In the genomic region with DNA sequence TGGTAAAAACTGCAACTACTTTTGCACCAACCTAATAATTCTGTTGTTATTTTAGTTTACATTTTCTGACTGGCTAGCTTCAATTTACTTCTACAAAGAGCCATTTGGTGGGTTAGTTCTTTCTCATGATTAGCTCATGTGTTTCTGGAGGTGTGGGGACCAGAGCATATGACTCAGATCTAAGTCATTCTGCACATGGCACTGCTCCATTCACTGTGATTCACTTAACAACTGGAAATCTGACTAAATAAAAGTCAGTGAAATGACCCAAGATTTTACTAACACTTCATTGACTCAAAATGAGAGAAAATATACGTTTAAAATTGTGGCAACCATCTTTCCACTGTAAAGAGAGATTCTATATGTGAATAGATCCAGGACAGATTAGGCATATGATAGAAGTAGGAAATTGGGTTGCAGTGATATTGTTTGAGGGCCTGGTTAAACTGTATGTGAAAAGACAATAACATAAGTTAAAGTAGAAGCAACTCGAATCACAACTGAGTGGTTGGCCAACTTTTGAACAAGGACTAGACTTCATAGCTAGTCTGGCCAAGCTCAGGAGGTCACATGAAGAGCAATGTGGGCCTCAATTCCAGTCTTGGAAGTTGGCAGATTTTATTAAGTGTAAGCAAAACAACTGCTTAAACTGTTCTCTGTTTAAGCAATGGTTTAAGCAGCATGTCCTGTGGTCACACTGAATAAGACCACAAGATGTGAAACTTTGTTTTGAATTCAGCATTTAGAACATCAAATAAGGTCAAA, we compare ENCODE assay signal across 11 cellular contexts.
A peak's percentile ranks its signal among the peaks of the same experiment; 100 is the strongest.
DNase-seq lines count a peak whose midpoint lies in the region; FAIRE-seq and TF ChIP-seq lines count a peak whose summit lies in the region.
"Had no signal": no experiment of that assay in that cellular context is flagged by ENCODE, and none has a peak within 500 bp of the region (broad histone marks: within the 10 kb centered on the region; RNA-seq: fewer than 3 reads in every experiment).

No MANE protein-coding gene starts in this region.

- FAIRE-seq in GM12891 (lab: Jason Lieb, UNC): no peak

- intact Hi-C loops in esophagus muscularis mucosa (cut with DNase I) (loop anchor here (10.0 kb wide), 1 partner anchor 322 kb away; no protein-coding TSS in a partner anchor), ovary (cut with DNase I) (no loop called here)

- 47% methylated on average over 2 of the region's 2 CpGs for WGBS in esophagus muscularis mucosa
- WGBS in ovary, 3 donors: 55 to 60% (median 57%) methylated on average over 2 of the region's 2 CpGs

- no peak overlapping the region for H3K4me3 ChIP-seq in esophagus muscularis mucosa
- H3K4me3 ChIP-seq in ovary: no peak overlapping the region

- H3K36me3 ChIP-seq in esophagus muscularis mucosa (no peaks in the 10 kb centered on the region), ovary (no peaks in the 10 kb centered on the region)

- TF ChIP-seq CTCF in esophagus muscularis mucosa (IDR thresholded peaks at IDR 0.05) (no peak), ovary (IDR thresholded peaks at IDR 0.05) (no peak)

- TF ChIP-seq EP300 in esophagus muscularis mucosa (IDR thresholded peaks at IDR 0.05) (no peak), ovary (IDR thresholded peaks at IDR 0.05) (no peak)

- TF ChIP-seq POLR2A in esophagus muscularis mucosa (IDR thresholded peaks at IDR 0.05; ENCODE audit: low read depth): no peak
- no peak for TF ChIP-seq POLR2A in ovary (IDR thresholded peaks at IDR 0.05)
- TF ChIP-seq POLR2A in GM12891 (IDR thresholded peaks at IDR 0.05; ENCODE audit: low read depth, low read length): no peak

- H3K27ac ChIP-seq in esophagus muscularis mucosa (replicated peaks in 1 of 4): peak overlapping the region; percentile 37 to 61 (median 52)
- no peak overlapping the region for H3K27ac ChIP-seq in ovary

- H3K4me1 ChIP-seq in esophagus muscularis mucosa (peaks cover 0 to 32% (median 19%) of the 10 kb centered on the region in 4 donors), ovary (ENCODE audit: insufficient read depth) (no peaks in the 10 kb centered on the region)

- no peaks in the 10 kb centered on the region for H3K9me3 ChIP-seq in esophagus muscularis mucosa
- no peaks in the 10 kb centered on the region for H3K9me3 ChIP-seq in ovary

- H3K27me3 ChIP-seq in esophagus muscularis mucosa (no peaks in the 10 kb centered on the region), ovary (no peaks in the 10 kb centered on the region)

- DNase-seq in activated T-cell treated with anti-CD3 and anti-CD28 coated beads for 24 hours (ENCODE audit: low read depth) (peak; percentile 11), NCI-H226 (peak; percentile 91), esophagus muscularis mucosa (ENCODE audit: extremely low spot score) (no peak), superior temporal gyrus (ENCODE audit: extremely low spot score) (peak; percentile 19), germinal center (ENCODE audit: low spot score) (no peak), ovary (no peak), GM12891 (ENCODE audit: insufficient read length, low spot score) (no peak)
- DNase-seq in activated T-cell treated with anti-CD3 and anti-CD28 coated beads, Interleukin-2, amount 50 U/mL, for 1 hour: no peak
- DNase-seq: DMS 273 treated with DMSO at 0.1 percent for 48 hours; NCI-H345; stimulated activated naive B cell treated with anti-CD40 and anti-IgM and Interleukin-4, amounts not matched to agents 10 μg/mL and 1 μg/mL and 100 μg/mL, for 72 hours had no signal

TF ChIP-seq in GM12891, 5 proteins besides CTCF, POLR2A, EP300 and RAD21:
- TF ChIP-seq SPI1 (IDR thresholded peaks at IDR 0.05; ENCODE audit: low read depth, low read length) (no peak), PAX5 (IDR thresholded peaks at IDR 0.05; ENCODE audit: insufficient read depth, low read length, severe bottlenecking) (no peak), POU2F2 (IDR thresholded peaks at IDR 0.05; ENCODE audit: low read depth, low read length) (no peak), TAF1 (IDR thresholded peaks at IDR 0.05; ENCODE audit: low read depth, low read length) (no peak)

Comparison
In these comparisons a context has a peak if more than half of its experiments do, and no peak if none do; other contexts are left out.
1. DNase-seq: peak in activated T-cell treated with anti-CD3 and anti-CD28 coated beads for 24 hours (single experiment), NCI-H226 (single experiment) and superior temporal gyrus (single experiment); none in activated T-cell treated with anti-CD3 and anti-CD28 coated beads, Interleukin-2, amount 50 U/mL, for 1 hour (single experiment), esophagus muscularis mucosa (single experiment), germinal center (single experiment), ovary (0 of 5) and GM12891 (single experiment).
2. H3K27ac ChIP-seq: peak in esophagus muscularis mucosa (4 of 4); none in ovary (0 of 2).